8 cellular contexts compared by ENCODE assay signal in the genomic region with DNA sequence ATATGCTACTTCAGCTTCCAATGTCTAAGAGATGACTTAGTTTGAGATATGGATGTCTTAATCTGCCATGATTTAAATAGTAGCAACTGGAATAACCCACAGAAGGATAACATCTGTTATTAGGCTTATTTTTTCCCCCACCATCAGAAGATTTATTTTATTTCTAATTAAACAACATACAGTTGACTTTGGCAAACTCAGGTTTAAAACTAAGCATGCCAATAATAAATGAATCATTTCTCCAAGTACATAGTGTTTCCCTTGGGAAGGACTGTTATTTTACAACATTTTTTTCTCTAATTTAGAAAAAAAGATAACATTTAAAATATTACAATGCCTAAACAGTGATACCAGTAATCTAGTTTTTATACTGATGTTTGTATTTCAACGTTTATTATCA. TPM values are rescaled to one million over a fixed set of nuclear protein-coding genes. Genes with fewer than 3 reads are reported as not detected.
"Had no signal": no experiment of that assay in that cellular context is flagged by ENCODE, and none has a peak within 500 bp of the region (broad histone marks: within the 10 kb centered on the region; RNA-seq: fewer than 3 reads in every experiment).

No MANE protein-coding gene starts in this region.

- H3K27ac ChIP-seq: HL-60 had no signal

- ATAC-seq: GM23338, HepG2 had no signal

- H3K27ac Mint-ChIP-seq: GM23338, H9, IgD-negative memory B cell had no signal

- H3K36me3 Mint-ChIP-seq: IgD-negative memory B cell had no signal

- H3K4me3 Mint-ChIP-seq: GM23338, H9, IgD-negative memory B cell had no signal

- DNase-seq: H9, HCEC 1CT had no signal

- H3K4me2 ChIP-seq: GM23338 had no signal

- H3K9me3 Mint-ChIP-seq: GM23338, H9, IgD-negative memory B cell had no signal

- FAIRE-seq: H1, HepG2 had no signal

- H3K4me3 ChIP-seq: GM23338 had no signal

- H2AFZ ChIP-seq: GM23338 had no signal

RNA-seq across cellular contexts. Expression of a gene that starts 58.4 kb away (rescaled TPM):
- total RNA-seq: GM23338, HepG2, HT1080 had no signal
- polyA plus RNA-seq: GM23338, HepG2, IgD-negative memory B cell had no signal
